ENCODE assay signal across 1 cellular context in genomic region chr3:193910886-193911738, GRCh38.
A peak's percentile ranks its signal among the peaks of the same experiment; 100 is the strongest.
TF ChIP-seq lines count a peak whose summit lies in the region.

No MANE protein-coding gene starts in this region.

TF ChIP-seq in K562, 482 proteins besides CTCF, POLR2A, EP300 and RAD21 (continued from another document and continues in another):
- TF ChIP-seq, protein P1, sequence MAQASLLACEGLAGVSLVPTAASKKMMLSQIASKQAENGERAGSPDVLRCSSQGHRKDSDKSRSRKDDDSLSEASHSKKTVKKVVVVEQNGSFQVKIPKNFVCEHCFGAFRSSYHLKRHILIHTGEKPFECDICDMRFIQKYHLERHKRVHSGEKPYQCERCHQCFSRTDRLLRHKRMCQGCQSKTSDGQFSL (CRISPR knock-in tag; IDR thresholded peaks at IDR 0.05) = no peak
- TF ChIP-seq, protein P1 (tag; IDR thresholded peaks at IDR 0.05) = no peak
- TF ChIP-seq CBFA2T3 (IDR thresholded peaks at IDR 0.05) (peak; percentile 95), SOX6 (IDR thresholded peaks at IDR 0.05) (peak; percentile 81), ZNF175 (CRISPR knock-in tag; IDR thresholded peaks at IDR 0.05; ENCODE audit: low read depth) (peak; percentile 52; the same call in 1 of the 2 replicates), STAT6 (CRISPR knock-in tag; IDR thresholded peaks at IDR 0.05) (0 out of 2 replicates have a peak, but pooled peaks have one; percentile 65), FOSL1 (tag; conservative IDR thresholded peaks at IDR 0.05) (peak; percentile 86), NR2C1 (IDR thresholded peaks at IDR 0.05) (peak; percentile 65), NR2C1 (tag; IDR thresholded peaks at IDR 0.05) (peak; percentile 68), NRF1 (conservative IDR thresholded peaks at IDR 0.05 in 1 of 2, IDR thresholded peaks at IDR 0.05 in 1 of 2) (peak; percentile 41 to 48; a peak in 3 of 4 replicates), SMARCA4 (IDR thresholded peaks at IDR 0.05) (peak; percentile 89), MTA1 (IDR thresholded peaks at IDR 0.05; ENCODE audit: borderline replicate concordance) (peak; percentile 66), CREBBP (IDR thresholded peaks at IDR 0.05; ENCODE audit: low read depth, low read length) (no peak), ZBTB7A (IDR thresholded peaks at IDR 0.05; ENCODE audit: borderline replicate concordance, control insufficient read depth, low read depth, low read length) (no peak), KLF16 (IDR thresholded peaks at IDR 0.05) (peak; percentile 79), ZNF644 (tag; IDR thresholded peaks at IDR 0.05; ENCODE audit: low read depth) (peak; percentile 60; the same call in 1 of the 2 replicates), ZC3H11A (IDR thresholded peaks at IDR 0.05; ENCODE audit: low read depth, low read length) (peak; percentile 66; the same call in 1 of the 2 replicates), PHTF2 (CRISPR knock-in tag; IDR thresholded peaks at IDR 0.05) (no peak), HDAC2 (IDR thresholded peaks at IDR 0.05) (peak; percentile 93), ZNF699 (CRISPR knock-in tag; IDR thresholded peaks at IDR 0.05; ENCODE audit: insufficient replicate concordance) (no peak), ZNF134 (CRISPR knock-in tag; conservative IDR thresholded peaks at IDR 0.05) (peak; percentile 84), MTA3 (IDR thresholded peaks at IDR 0.05; ENCODE audit: borderline replicate concordance) (peak; percentile 86), TFAP4 (CRISPR knock-in tag; IDR thresholded peaks at IDR 0.05; ENCODE audit: borderline replicate concordance) (no peak; the same call in none of the 2 replicates), POLR2H (tag; IDR thresholded peaks at IDR 0.05; ENCODE audit: low read depth) (peak; percentile 88), LEF1 (IDR thresholded peaks at IDR 0.05) (peak; percentile 94), TAF7 (tag; IDR thresholded peaks at IDR 0.05) (peak; percentile 63; the same call in 1 of the 2 replicates), NFYB (IDR thresholded peaks at IDR 0.05; ENCODE audit: extremely low read depth, insufficient read length) (peak; percentile 25), CBX3 (IDR thresholded peaks at IDR 0.05; ENCODE audit: borderline replicate concordance in 1 of 2, low read length in 2 of 2) (peak in 1 of 2 experiments; percentile 68; a peak in 1 of 3 replicates), TCF3 (CRISPR knock-in tag; IDR thresholded peaks at IDR 0.05) (peak; percentile 86), ZNF512 (tag; IDR thresholded peaks at IDR 0.05) (no peak), SETDB1 (IDR thresholded peaks at IDR 0.05; ENCODE audit: low read length) (no peak), ETV6 (IDR thresholded peaks at IDR 0.05; ENCODE audit: borderline replicate concordance in 1 of 2, low read depth in 2 of 2, low read length in 1 of 2) (peak in 1 of 2 experiments; percentile 70; a peak in 1 of 4 replicates), ETV6 (CRISPR knock-in tag; IDR thresholded peaks at IDR 0.05; ENCODE audit: borderline replicate concordance) (no peak), TRIM28 (IDR thresholded peaks at IDR 0.05) (peak; percentile 69; the same call in 1 of the 2 replicates), CXXC5 (CRISPR knock-in tag; IDR thresholded peaks at IDR 0.05) (peak; percentile 80), SMAD4 (CRISPR knock-in tag; conservative IDR thresholded peaks at IDR 0.05) (peak; percentile 96), MAFG (tag; conservative IDR thresholded peaks at IDR 0.05) (peak; percentile 47; the same call in 1 of the 2 replicates), SMC3 (conservative IDR thresholded peaks at IDR 0.05; ENCODE audit: insufficient read depth, low read depth, low read length) (0 out of 2 replicates have a peak, but pooled peaks have one; percentile 15), THRAP3 (IDR thresholded peaks at IDR 0.05; ENCODE audit: borderline replicate concordance) (0 out of 2 replicates have a peak, but pooled peaks have one; percentile 4), NR1H2 (CRISPR knock-in tag; IDR thresholded peaks at IDR 0.05) (no peak), HDAC1 (IDR thresholded peaks at IDR 0.05) (peak in 1 of 2 experiments; percentile 79; a peak in 2 of 4 replicates), NR2C2 (CRISPR knock-in tag; IDR thresholded peaks at IDR 0.05) (no peak; the same call in 1 of the 2 replicates), NR2C2 (tag; IDR thresholded peaks at IDR 0.05) (peak; percentile 79), MXI1 (IDR thresholded peaks at IDR 0.05; ENCODE audit: low read depth, low read length) (0 out of 2 replicates have a peak, but pooled peaks have one; percentile 21), ETV1 (tag; conservative IDR thresholded peaks at IDR 0.05; ENCODE audit: low read depth) (peak; percentile 57), PML (IDR thresholded peaks at IDR 0.05; ENCODE audit: low read length) (peak; percentile 88), MEIS2 (IDR thresholded peaks at IDR 0.05; ENCODE audit: partially characterized antibody) (peak; percentile 48), REST (CRISPR knock-in tag; IDR thresholded peaks at IDR 0.05; ENCODE audit: low read depth) (0 out of 2 replicates have a peak, but pooled peaks have one; percentile 18), VEZF1 (CRISPR knock-in tag; IDR thresholded peaks at IDR 0.05) (peak; percentile 75), ZNF592 (IDR thresholded peaks at IDR 0.05) (peak; percentile 92), MYNN (IDR thresholded peaks at IDR 0.05) (peak; percentile 76; the same call in 1 of the 2 replicates), MYNN (CRISPR knock-in tag; IDR thresholded peaks at IDR 0.05) (no peak)
- TF ChIP-seq, protein P2, sequence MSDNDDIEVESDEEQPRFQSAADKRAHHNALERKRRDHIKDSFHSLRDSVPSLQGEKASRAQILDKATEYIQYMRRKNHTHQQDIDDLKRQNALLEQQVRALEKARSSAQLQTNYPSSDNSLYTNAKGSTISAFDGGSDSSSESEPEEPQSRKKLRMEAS (CRISPR knock-in tag; IDR thresholded peaks at IDR 0.05) = no peak; the same call in 1 of the 2 replicates
- TF ChIP-seq, protein P3, sequence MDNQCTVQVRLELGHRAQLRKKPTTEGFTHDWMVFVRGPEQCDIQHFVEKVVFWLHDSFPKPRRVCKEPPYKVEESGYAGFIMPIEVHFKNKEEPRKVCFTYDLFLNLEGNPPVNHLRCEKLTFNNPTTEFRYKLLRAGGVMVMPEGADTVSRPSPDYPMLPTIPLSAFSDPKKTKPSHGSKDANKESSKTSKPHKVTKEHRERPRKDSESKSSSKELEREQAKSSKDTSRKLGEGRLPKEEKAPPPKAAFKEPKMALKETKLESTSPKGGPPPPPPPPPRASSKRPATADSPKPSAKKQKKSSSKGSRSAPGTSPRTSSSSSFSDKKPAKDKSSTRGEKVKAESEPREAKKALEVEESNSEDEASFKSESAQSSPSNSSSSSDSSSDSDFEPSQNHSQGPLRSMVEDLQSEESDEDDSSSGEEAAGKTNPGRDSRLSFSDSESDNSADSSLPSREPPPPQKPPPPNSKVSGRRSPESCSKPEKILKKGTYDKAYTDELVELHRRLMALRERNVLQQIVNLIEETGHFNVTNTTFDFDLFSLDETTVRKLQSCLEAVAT (IDR thresholded peaks at IDR 0.05) = 0 out of 4 replicates have a peak, but pooled peaks of 1 of the 2 experiments have one; percentile 12
